In the genomic region with DNA sequence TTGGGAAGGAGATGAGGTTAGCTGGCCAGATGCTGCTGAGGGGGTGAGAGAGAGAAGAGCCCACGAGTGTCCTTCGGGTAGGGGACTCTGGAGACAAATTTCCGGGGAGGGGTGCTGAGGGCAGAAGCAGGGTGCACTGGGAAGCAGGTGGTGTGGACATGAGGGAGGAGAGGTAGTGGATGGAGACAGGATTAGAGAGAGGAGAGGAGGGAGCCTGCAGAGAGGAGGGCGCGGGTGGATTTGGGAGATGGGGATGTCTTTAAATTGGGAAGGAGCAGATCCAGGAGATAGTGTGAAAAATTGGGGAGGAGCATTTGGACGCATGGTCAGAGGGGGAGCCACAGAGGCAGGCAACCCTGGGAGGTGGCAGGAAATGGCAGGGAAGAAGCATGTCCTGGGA, we compare ENCODE assay signal across 23 cellular contexts.
DNase-seq lines count a peak whose midpoint lies in the region; ATAC-seq and TF ChIP-seq lines count a peak whose summit lies in the region.
"Had no signal": no experiment of that assay in that cellular context is flagged by ENCODE, and none has a peak within 500 bp of the region (broad histone marks: within the 10 kb centered on the region; RNA-seq: fewer than 3 reads in every experiment).

No MANE protein-coding gene starts in this region.

- H3K4ac ChIP-seq in neuronal stem cell (ENCODE audit: low read length), result no peak overlapping the region

- no peak overlapping the region for H3K23ac ChIP-seq in neuronal stem cell (ENCODE audit: low read depth, low read length, poor library complexity)

- H3K9me3 ChIP-seq in heart left ventricle (no peaks in the 10 kb centered on the region), neuronal stem cell (replicated peaks in 1 of 2; ENCODE audit: control insufficient read depth in 2 of 2, insufficient read depth in 1 of 2, low read depth in 1 of 2, low read length in 2 of 2) (no peaks in the 10 kb centered on the region), upper lobe of right lung (no peaks in the 10 kb centered on the region)
- H3K9me3 ChIP-seq: BLaER1 treated with 17β-estradiol and CSF1 and Interleukin-3, amounts not matched to agents 10 nM and 100 nM; breast epithelium; Caco-2; colonic mucosa; gastroesophageal sphincter; lower lobe of right lung; mucosa of descending colon; prostate gland had no signal

- H2BK15ac ChIP-seq in neuronal stem cell (ENCODE audit: low read length), result no peak overlapping the region

- no peak overlapping the region for H3K14ac ChIP-seq in neuronal stem cell (ENCODE audit: low read length)

- H3K9ac ChIP-seq in neuronal stem cell (ENCODE audit: low read depth, low read length, poor library complexity), result no peak overlapping the region
- H3K9ac ChIP-seq: BLaER1 treated with 17β-estradiol and CSF1 and Interleukin-3, amounts not matched to agents 10 nM and 100 nM had no signal

- H3K27ac ChIP-seq in heart left ventricle, result no peak overlapping the region
- no peak overlapping the region for H3K27ac ChIP-seq in neuronal stem cell (replicated peaks; ENCODE audit: low read length)
- H3K27ac ChIP-seq in upper lobe of right lung, result no peak overlapping the region
- H3K27ac ChIP-seq: BLaER1 treated with 17β-estradiol and CSF1 and Interleukin-3, amounts not matched to agents 10 nM and 100 nM; breast epithelium; colonic mucosa; gastroesophageal sphincter; lower lobe of right lung; prostate gland had no signal

- H3K4me3 ChIP-seq in heart left ventricle (no peak overlapping the region), neuronal stem cell (ENCODE audit: low read length in 2 of 2) (no peak overlapping the region), upper lobe of right lung (no peak overlapping the region)
- H3K4me3 ChIP-seq: BLaER1 treated with 17β-estradiol and CSF1 and Interleukin-3, amounts not matched to agents 10 nM and 100 nM; breast epithelium; colonic mucosa; gastroesophageal sphincter; GM12878; lower lobe of right lung; mucosa of descending colon; prostate gland had no signal

- H3K27me3 ChIP-seq in heart left ventricle, result no peaks in the 10 kb centered on the region
- peaks cover 0 to 3% (median 0%) of the 10 kb centered on the region in 3 experiments for H3K27me3 ChIP-seq in neuronal stem cell (ENCODE audit: control insufficient read depth in 3 of 3, insufficient read depth in 3 of 3, low read depth in 1 of 3, low read length in 3 of 3)
- H3K27me3 ChIP-seq in upper lobe of right lung, result no peaks in the 10 kb centered on the region
- H3K27me3 ChIP-seq: breast epithelium, colonic mucosa, gastroesophageal sphincter had no signal

- H2AFZ ChIP-seq in neuronal stem cell (ENCODE audit: low read length), result no peak overlapping the region

- no peak overlapping the region for H4K91ac ChIP-seq in neuronal stem cell (ENCODE audit: low read depth, low read length, poor library complexity)

- H3K4me3 Mint-ChIP-seq in stimulated activated effector memory CD8-positive, alpha-beta T cell treated with anti-CD3 and anti-CD28 coated beads, Interleukin-12 subunit alpha, Interleukin-12 subunit beta, amount 100 ng/mL, for 72 hours, result no peak overlapping the region
- H3K4me3 Mint-ChIP-seq in progenitor cell of endocrine pancreas (ENCODE audit: low read depth), result no peak overlapping the region
- H3K4me3 Mint-ChIP-seq: activated CD4-positive, alpha-beta T cell treated with anti-CD3 and anti-CD28 coated beads, Interleukin-2, amount 10 ng/mL, durations not matched to agents 7 days and 5 days; nephron; T-helper 17 cell had no signal

- H2BK12ac ChIP-seq in neuronal stem cell (ENCODE audit: low read length), result peak overlapping the region; percentile 35

- TF ChIP-seq POLR2A in heart left ventricle (IDR thresholded peaks at IDR 0.05), result no peak

- no peak overlapping the region for H2AK5ac ChIP-seq in neuronal stem cell (ENCODE audit: low read depth, low read length)

- no peak overlapping the region for H3K4me2 ChIP-seq in neuronal stem cell (ENCODE audit: insufficient read depth, low read length, poor library complexity, severe bottlenecking)

- H3K36me3 ChIP-seq in heart left ventricle (peaks cover 0 to 23% (median 12%) of the 10 kb centered on the region in 9 donors), neuronal stem cell (replicated peaks in 1 of 2; ENCODE audit: control insufficient read depth in 2 of 2, insufficient read depth in 2 of 2, low read length in 2 of 2) (no peaks in the 10 kb centered on the region), upper lobe of right lung (no peaks in the 10 kb centered on the region)
- H3K36me3 ChIP-seq: breast epithelium, colonic mucosa, lower lobe of right lung, prostate gland had no signal

- H4K8ac ChIP-seq in neuronal stem cell (ENCODE audit: low read depth, low read length), result no peak overlapping the region

- DNase-seq in heart left ventricle (peak in 3 of 5 donors; percentile 2 to 10 (median 7)), Right ventricle myocardium inferior (ENCODE audit: missing footprints) (no peak), neuronal stem cell (ENCODE audit: low spot score) (no peak), upper lobe of right lung (peak; percentile 6), progenitor cell of endocrine pancreas (ENCODE audit: low spot score, unreplicated experiment) (no peak)
- DNase-seq in activated CD8-positive, alpha-beta memory T cell treated with anti-CD3 and anti-CD28 coated beads, Interleukin-2, amount 50 U/mL, for 48 hours, result peak; percentile 8
- no peak for DNase-seq in stimulated activated effector memory CD8-positive, alpha-beta T cell treated with anti-CD3 and anti-CD28 coated beads, Interleukin-12 subunit alpha, Interleukin-12 subunit beta, amount 100 ng/mL, for 72 hours (ENCODE audit: low spot score in 2 of 2)
- DNase-seq: activated CD4-positive, alpha-beta T cell treated with anti-CD3 and anti-CD28 coated beads, Interleukin-2, amount 10 ng/mL, durations not matched to agents 7 days and 5 days; colonic mucosa; HCEC 1CT; mucosa of descending colon; NCI-H1092; NCI-H187 treated with DMSO at 0.1 percent for 48 hours; NCI-H526 had no signal

- no peak overlapping the region for H2BK5ac ChIP-seq in neuronal stem cell (ENCODE audit: low read length)

- H3K36me3 Mint-ChIP-seq in stimulated activated effector memory CD8-positive, alpha-beta T cell treated with anti-CD3 and anti-CD28 coated beads, Interleukin-12 subunit alpha, Interleukin-12 subunit beta, amount 100 ng/mL, for 72 hours, result no peaks in the 10 kb centered on the region
- no peaks in the 10 kb centered on the region for H3K36me3 Mint-ChIP-seq in progenitor cell of endocrine pancreas (ENCODE audit: insufficient read depth)

- no peak overlapping the region for H2BK120ac ChIP-seq in neuronal stem cell (ENCODE audit: low read depth, low read length)

- H3K4me1 ChIP-seq in heart left ventricle (peaks cover 7 to 45% (median 22%) of the 10 kb centered on the region in 12 donors), neuronal stem cell (ENCODE audit: control insufficient read depth in 2 of 2, insufficient read depth in 1 of 2, low read depth in 1 of 2, low read length in 2 of 2) (peaks cover 3 to 21% of the 10 kb centered on the region in 2 donors), upper lobe of right lung (peaks cover 18% of the 10 kb centered on the region)
- H3K4me1 ChIP-seq: breast epithelium, Caco-2, colonic mucosa, prostate gland had no signal

- no peak overlapping the region for H3K27ac Mint-ChIP-seq in stimulated activated effector memory CD8-positive, alpha-beta T cell treated with anti-CD3 and anti-CD28 coated beads, Interleukin-12 subunit alpha, Interleukin-12 subunit beta, amount 100 ng/mL, for 72 hours
- H3K27ac Mint-ChIP-seq in progenitor cell of endocrine pancreas, result no peak overlapping the region
- H3K27ac Mint-ChIP-seq: activated CD4-positive, alpha-beta T cell treated with anti-CD3 and anti-CD28 coated beads, Interleukin-2, amount 10 ng/mL, durations not matched to agents 7 days and 5 days; nephron; T-helper 17 cell had no signal

- no peak overlapping the region for H3K18ac ChIP-seq in neuronal stem cell (ENCODE audit: low read length)

- ATAC-seq in heart left ventricle, result no peak
- no peak for ATAC-seq in Right ventricle myocardium inferior
- ATAC-seq in upper lobe of right lung, result no peak
- ATAC-seq in stimulated activated effector memory CD8-positive, alpha-beta T cell treated with anti-CD3 and anti-CD28 coated beads, Interleukin-12 subunit alpha, Interleukin-12 subunit beta, amount 100 ng/mL, for 72 hours, result no peak
- ATAC-seq: gastroesophageal sphincter, GM12878, lower lobe of right lung, mucosa of descending colon, T-helper 17 cell had no signal

- no peaks in the 10 kb centered on the region for H3K9me3 Mint-ChIP-seq in stimulated activated effector memory CD8-positive, alpha-beta T cell treated with anti-CD3 and anti-CD28 coated beads, Interleukin-12 subunit alpha, Interleukin-12 subunit beta, amount 100 ng/mL, for 72 hours
- no peaks in the 10 kb centered on the region for H3K9me3 Mint-ChIP-seq in progenitor cell of endocrine pancreas (ENCODE audit: low read depth)
- H3K9me3 Mint-ChIP-seq: activated CD4-positive, alpha-beta T cell treated with anti-CD3 and anti-CD28 coated beads, Interleukin-2, amount 10 ng/mL, durations not matched to agents 7 days and 5 days; nephron had no signal

- no peaks in the 10 kb centered on the region for H3K79me1 ChIP-seq in neuronal stem cell (ENCODE audit: low read depth, low read length)

- H3K4me1 Mint-ChIP-seq in stimulated activated effector memory CD8-positive, alpha-beta T cell treated with anti-CD3 and anti-CD28 coated beads, Interleukin-12 subunit alpha, Interleukin-12 subunit beta, amount 100 ng/mL, for 72 hours, result peaks cover 17% of the 10 kb centered on the region
- no peaks in the 10 kb centered on the region for H3K4me1 Mint-ChIP-seq in progenitor cell of endocrine pancreas (ENCODE audit: low read depth)

- intact Hi-C loops in heart left ventricle (cut with DNase I), result loop anchor here in 6 of 10 donors (2.0 to 10.0 kb wide), 5 partner anchors 61 to 544 kb away; no protein-coding TSS in a partner anchor
- intact Hi-C loops in Right ventricle myocardium inferior (cut with DNase I), result loop anchor here (5.0 kb wide), 2 partner anchors 61 to 539 kb away; a partner anchor contains a TSS
- intact Hi-C loops in upper lobe of right lung (cut with DNase I), result no loop called here

- 69 to 83% (median 75%) methylated on average over 6 of the region's 6 CpGs for WGBS in heart left ventricle, 4 donors
- no CpG with 5 or more reads among the region's 6 CpGs for WGBS in neuronal stem cell (ENCODE audit: extremely low coverage in 2 of 2, insufficient read length in 2 of 2, insufficient replicate concordance in 1 of 2), 2 donors

- TF ChIP-seq CTCF in heart left ventricle (IDR thresholded peaks at IDR 0.05) (no peak), upper lobe of right lung (IDR thresholded peaks at IDR 0.05) (no peak), progenitor cell of endocrine pancreas (IDR thresholded peaks at IDR 0.05; ENCODE audit: unreplicated experiment) (no peak)

- peaks cover 21% of the 10 kb centered on the region for H3K27me3 Mint-ChIP-seq in progenitor cell of endocrine pancreas

Comparison
In these comparisons a context has a peak if more than half of its experiments do, and no peak if none do; other contexts are left out.
1. DNase-seq: peak in heart left ventricle (3 of 5), activated CD8-positive, alpha-beta memory T cell treated with anti-CD3 and anti-CD28 coated beads, Interleukin-2, amount 50 U/mL, for 48 hours (single experiment) and upper lobe of right lung (single experiment); none in Right ventricle myocardium inferior (single experiment), neuronal stem cell (single experiment), stimulated activated effector memory CD8-positive, alpha-beta T cell treated with anti-CD3 and anti-CD28 coated beads, Interleukin-12 subunit alpha, Interleukin-12 subunit beta, amount 100 ng/mL, for 72 hours (0 of 2) and progenitor cell of endocrine pancreas (single experiment).